8 cellular contexts compared by ENCODE assay signal in the genomic region with DNA sequence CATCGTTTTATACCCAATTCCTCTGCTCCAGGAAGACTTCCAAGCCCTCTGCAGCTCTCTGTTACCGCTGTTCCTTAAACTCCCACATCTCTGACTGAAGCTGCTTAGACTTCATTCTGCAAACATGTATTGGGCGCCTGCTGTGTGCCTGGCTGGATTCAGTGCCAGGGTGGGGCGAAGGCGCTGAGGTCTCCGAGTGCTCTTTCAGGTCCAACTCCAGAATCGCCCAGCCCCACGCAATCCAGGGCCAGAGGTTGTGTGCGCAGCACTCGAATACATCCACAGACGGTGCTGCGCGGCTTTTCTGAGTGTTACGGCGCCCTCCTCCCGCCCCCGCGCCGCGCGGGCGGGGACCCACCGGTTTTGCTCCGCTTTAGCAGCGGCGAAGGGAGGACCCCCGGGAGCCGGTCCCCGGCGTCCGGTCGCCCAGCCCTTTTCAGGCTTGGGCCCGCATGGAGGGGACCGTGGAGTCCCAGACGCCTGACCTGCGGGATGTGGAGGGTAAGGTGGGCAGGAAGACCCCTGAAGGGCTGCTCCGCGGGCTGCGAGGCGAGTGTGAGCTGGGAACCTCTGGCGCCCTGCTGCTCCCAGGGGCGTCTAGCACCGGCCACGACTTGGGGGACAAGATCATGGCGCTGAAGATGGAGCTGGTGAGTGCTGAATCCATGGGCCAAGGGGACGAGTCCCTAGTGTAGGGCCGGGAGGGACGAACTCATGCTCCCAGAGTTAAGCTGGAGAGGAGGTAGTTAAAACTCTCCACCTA. TPM values are rescaled to one million over a fixed set of nuclear protein-coding genes. Genes with fewer than 3 reads are reported as not detected.
DNase-seq lines count a peak whose midpoint lies in the region; TF ChIP-seq lines count a peak whose summit lies in the region.

A gene with protein sequence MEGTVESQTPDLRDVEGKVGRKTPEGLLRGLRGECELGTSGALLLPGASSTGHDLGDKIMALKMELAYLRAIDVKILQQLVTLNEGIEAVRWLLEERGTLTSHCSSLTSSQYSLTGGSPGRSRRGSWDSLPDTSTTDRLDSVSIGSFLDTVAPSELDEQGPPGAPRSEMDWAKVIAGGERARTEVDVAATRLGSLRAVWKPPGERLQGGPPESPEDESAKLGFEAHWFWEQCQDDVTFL (plus strand): TSS at position 360 of the 763 bp plus-strand sequence. CDS start 93 bp downstream, at position 453.

- H3K36me3 ChIP-seq in neural cell (ENCODE audit: insufficient read depth, low read length): no peaks in the 10 kb centered on the region
- H3K36me3 ChIP-seq in tibial nerve: peaks cover 0 to 5% (median 0%) of the 10 kb centered on the region in 3 donors

- no peaks in the 10 kb centered on the region for H3K79me2 ChIP-seq in neural cell (replicated peaks; ENCODE audit: insufficient read depth, low read length)

- H3K27me3 ChIP-seq in neural cell (ENCODE audit: insufficient read depth, low read depth, low read length): peaks cover 11% of the 10 kb centered on the region
- no peaks in the 10 kb centered on the region for H3K27me3 ChIP-seq in tibial nerve

- H3K4me3 Mint-ChIP-seq in activated naive CD4-positive, alpha-beta T cell treated with anti-CD3 and anti-CD28 coated beads, Interleukin-2, amount 50 U/mL, for 24 hours: peak within 1 kb of the TSS; percentile 91

- H3K9me2 ChIP-seq in neural cell (ENCODE audit: insufficient read depth, low read length): no peaks in the 10 kb centered on the region

- H3K36me3 Mint-ChIP-seq in activated naive CD4-positive, alpha-beta T cell treated with anti-CD3 and anti-CD28 coated beads, Interleukin-2, amount 50 U/mL, for 24 hours: no peaks in the 10 kb centered on the region

- no peak for TF ChIP-seq POLR2A in tibial nerve (IDR thresholded peaks at IDR 0.05)

- H3K27me3 Mint-ChIP-seq in activated naive CD4-positive, alpha-beta T cell treated with anti-CD3 and anti-CD28 coated beads, Interleukin-2, amount 50 U/mL, for 24 hours: no peaks in the 10 kb centered on the region

- no peak within 1 kb of the TSS for H3K27ac Mint-ChIP-seq in activated naive CD4-positive, alpha-beta T cell treated with anti-CD3 and anti-CD28 coated beads, Interleukin-2, amount 50 U/mL, for 24 hours

- H3K9ac ChIP-seq in neural cell (ENCODE audit: low read length): peak within 1 kb of the TSS; percentile 62

- H3K27ac ChIP-seq in neural cell (ENCODE audit: low read length): no peak within 1 kb of the TSS
- H3K27ac ChIP-seq in tibial nerve: peak within 1 kb of the TSS; percentile 80 to 99 (median 84)

- peak within 1 kb of the TSS; percentile 72 for H3K4me3 ChIP-seq in neural cell (ENCODE audit: low read length)
- peak within 1 kb of the TSS; percentile 60 to 100 (median 64) for H3K4me3 ChIP-seq in tibial nerve

- H3K4me1 Mint-ChIP-seq in activated naive CD4-positive, alpha-beta T cell treated with anti-CD3 and anti-CD28 coated beads, Interleukin-2, amount 50 U/mL, for 24 hours: peaks cover 20% of the 10 kb centered on the region

- TF ChIP-seq RAD21 in neural cell (conservative IDR thresholded peaks at IDR 0.05): no peak

- H2AFZ ChIP-seq in neural cell (ENCODE audit: low read depth, low read length): peak within 1 kb of the TSS; percentile 40

- H3K9me3 ChIP-seq in neural cell (ENCODE audit: low read length) (no peaks in the 10 kb centered on the region), tibial nerve (no peaks in the 10 kb centered on the region)

- 0 to 1% methylated on average over 22 to 44 of the region's 48 CpGs for WGBS in tibial nerve, 2 donors

- H3K9me3 Mint-ChIP-seq in activated naive CD4-positive, alpha-beta T cell treated with anti-CD3 and anti-CD28 coated beads, Interleukin-2, amount 50 U/mL, for 24 hours: no peaks in the 10 kb centered on the region

- no peak for TF ChIP-seq EP300 in neural cell (conservative IDR thresholded peaks at IDR 0.05; ENCODE audit: poor library complexity, severe bottlenecking)
- TF ChIP-seq EP300 in tibial nerve (IDR thresholded peaks at IDR 0.05): peak in 1 of 2 donors; percentile 67

- H4K20me1 ChIP-seq in neural cell (ENCODE audit: insufficient read depth): no peaks in the 10 kb centered on the region

- peak within 1 kb of the TSS; percentile 51 for H3K4me2 ChIP-seq in neural cell (ENCODE audit: low read length)

- TF ChIP-seq CTCF in neural cell (IDR thresholded peaks at IDR 0.05; ENCODE audit: poor library complexity, severe bottlenecking) (no peak), tibial nerve (IDR thresholded peaks at IDR 0.05) (no peak)

- peaks cover 0 to 56% (median 21%) of the 10 kb centered on the region in 4 donors for H3K4me1 ChIP-seq in tibial nerve

- H3F3A ChIP-seq in neural cell (ENCODE audit: insufficient read depth, low read length, poor library complexity, severe bottlenecking): no peaks in the 10 kb centered on the region

- DNase-seq in GM04503 (ENCODE audit: low read depth) (peak; percentile 51), NCI-H345 treated with DMSO at 0.1 percent for 48 hours (lab: John Stamatoyannopoulos, UW; ENCODE audit: unreplicated experiment) (peak; percentile 62), germinal center (ENCODE audit: low spot score) (peak; percentile 55), tibial nerve (ENCODE audit: low spot score in 2 of 2) (peak; percentile 22 to 34), COR-L47 (lab: John Stamatoyannopoulos, UW) (no peak), NK-92 (lab: John Stamatoyannopoulos, UW; ENCODE audit: unreplicated experiment) (no peak)

TF ChIP-seq in neural cell, 6 proteins besides CTCF, POLR2A, EP300 and RAD21:
- no peak for TF ChIP-seq TAF1 (IDR thresholded peaks at IDR 0.05; ENCODE audit: low read depth)
- TF ChIP-seq MXI1 (conservative IDR thresholded peaks at IDR 0.05; ENCODE audit: poor library complexity, severe bottlenecking): peak; percentile 33
- TF ChIP-seq SMC3 (conservative IDR thresholded peaks at IDR 0.05; ENCODE audit: poor library complexity): peak; percentile 30

RNA-seq across cellular contexts. Expression of the gene that starts here (rescaled TPM):
- 0.50 TPM in 1 of 2 replicates, not detected in the other for polyA plus RNA-seq in neural cell
- 0.49 and 0.58 TPM in 2 replicates for polyA minus RNA-seq in neural cell
- total RNA-seq in tibial nerve: 10 to 100 TPM; 19.0 to 26.1 (median 23.8) TPM

Comparison
In these comparisons a context has a peak if more than half of its experiments do, and no peak if none do; other contexts are left out.
1. DNase-seq: peak in GM04503 (single experiment), NCI-H345 treated with DMSO at 0.1 percent for 48 hours (single experiment), germinal center (single experiment) and tibial nerve (2 of 2); none in COR-L47 (single experiment) and NK-92 (single experiment).